ENCODE assay signal across 11 cellular contexts in the genomic region with DNA sequence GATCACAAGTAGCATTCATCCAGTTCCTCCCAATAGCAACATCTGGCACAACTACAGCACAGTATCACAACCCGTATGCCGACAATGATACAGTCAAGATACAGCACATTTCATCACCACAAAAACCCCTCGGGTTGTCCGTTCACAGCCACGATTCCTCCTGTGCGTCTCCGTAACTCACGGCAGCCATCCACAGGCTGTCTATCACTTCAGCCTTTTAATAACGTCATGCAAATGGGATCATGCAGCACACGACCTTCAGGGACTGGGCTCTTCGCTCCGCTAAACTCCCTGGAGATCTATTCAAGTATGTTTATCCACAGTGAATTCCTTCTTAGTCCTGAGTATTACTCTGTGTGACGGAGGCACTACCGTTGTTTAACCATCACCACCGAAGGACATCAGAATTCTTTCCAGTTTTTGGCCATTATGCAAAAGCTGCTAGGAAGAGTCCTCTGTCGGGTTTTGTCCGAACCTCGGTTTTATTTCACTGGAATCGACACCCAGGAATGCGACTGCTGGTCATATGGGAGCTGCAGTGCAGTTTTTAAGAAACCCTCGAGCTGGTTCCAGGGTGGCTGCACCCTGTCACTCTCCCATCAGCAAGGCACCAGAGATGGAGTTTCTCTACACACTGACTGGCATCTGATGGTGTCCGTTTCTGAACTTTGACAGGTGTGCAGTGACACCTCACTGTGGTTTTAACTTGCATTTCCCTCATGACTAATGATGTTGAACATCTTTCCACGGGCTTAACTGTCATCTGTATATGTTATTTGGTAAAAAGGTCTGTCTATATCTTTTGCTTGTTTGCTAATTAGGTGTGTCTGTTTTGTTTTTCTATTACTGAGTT.
DNase-seq lines count a peak whose midpoint lies in the region; ATAC-seq and TF ChIP-seq lines count a peak whose summit lies in the region.
"Had no signal": no experiment of that assay in that cellular context is flagged by ENCODE, and none has a peak within 500 bp of the region (broad histone marks: within the 10 kb centered on the region; RNA-seq: fewer than 3 reads in every experiment).

No MANE protein-coding gene starts in this region.

- TF ChIP-seq CTCF in CD8-positive, alpha-beta T cell (IDR thresholded peaks at IDR 0.05), result no peak

- WGBS in neuronal stem cell (ENCODE audit: extremely low coverage in 2 of 2, insufficient read length in 2 of 2, insufficient replicate concordance in 1 of 2), 2 donors, result no CpG with 5 or more reads among the region's 23 CpGs
- WGBS in trophoblast cell (ENCODE audit: extremely low coverage, insufficient coverage, insufficient read length), result no CpG with 5 or more reads among the region's 23 CpGs

- H3K27ac ChIP-seq in CD8-positive, alpha-beta T cell (ENCODE audit: low read depth, low read length), result no peak overlapping the region
- H3K27ac ChIP-seq in naive thymus-derived CD4-positive, alpha-beta T cell (ENCODE audit: low read depth, low read length), result peak overlapping the region; percentile 34
- H3K27ac ChIP-seq in neuronal stem cell (replicated peaks; ENCODE audit: low read length), result no peak overlapping the region
- no peak overlapping the region for H3K27ac ChIP-seq in trophoblast cell (ENCODE audit: low read depth, low read length)

- DNase-seq in CD8-positive, alpha-beta T cell, result no peak
- DNase-seq in adipocyte (ENCODE audit: low read depth) (no peak), neuronal stem cell (ENCODE audit: low spot score) (no peak), NCI-H510A treated with DMSO at 0.1 percent for 48 hours (lab: John Stamatoyannopoulos, UW) (no peak), trophoblast cell (no peak)
- DNase-seq in naive thymus-derived CD4-positive, alpha-beta T cell, result peak in 2 of 9 donors; percentile 15 to 17
- DNase-seq: GOT3; NCI-H1417 treated with DMSO at 0.1 percent for 48 hours; stimulated activated naive CD4-positive, alpha-beta T cell treated with Interleukin-2 at 50 U/mL for 16 hours had no signal

- no peaks in the 10 kb centered on the region for H3K27me3 ChIP-seq in CD8-positive, alpha-beta T cell (ENCODE audit: insufficient read depth, low read length)
- no peaks in the 10 kb centered on the region for H3K27me3 ChIP-seq in adipocyte (replicated peaks; ENCODE audit: control insufficient read depth, insufficient read depth, low read length)
- no peaks in the 10 kb centered on the region for H3K27me3 ChIP-seq in naive thymus-derived CD4-positive, alpha-beta T cell (ENCODE audit: control insufficient read depth in 2 of 2, insufficient read depth in 2 of 2, low read length in 2 of 2)
- peaks cover 0 to 2% (median 0%) of the 10 kb centered on the region in 3 experiments for H3K27me3 ChIP-seq in neuronal stem cell (ENCODE audit: control insufficient read depth in 3 of 3, insufficient read depth in 3 of 3, low read depth in 1 of 3, low read length in 3 of 3)
- H3K27me3 ChIP-seq in trophoblast cell (ENCODE audit: insufficient read depth, low read length), result no peaks in the 10 kb centered on the region

- no peaks in the 10 kb centered on the region for H3K79me2 ChIP-seq in trophoblast cell (ENCODE audit: control insufficient read depth, insufficient read depth, low read length, poor library complexity)

- H2BK120ac ChIP-seq in neuronal stem cell (ENCODE audit: low read depth, low read length), result no peak overlapping the region
- H2BK120ac ChIP-seq in trophoblast cell (ENCODE audit: insufficient read depth, low read length, poor library complexity), result no peak overlapping the region

- H3K27ac Mint-ChIP-seq in CD8-positive, alpha-beta T cell, result peak overlapping the region; percentile 70
- peak overlapping the region in 8 of 9 donors; percentile 73 to 95 (median 90) for H3K27ac Mint-ChIP-seq in naive thymus-derived CD4-positive, alpha-beta T cell

- H2AFZ ChIP-seq in neuronal stem cell (ENCODE audit: low read length) (no peak overlapping the region), trophoblast cell (ENCODE audit: insufficient read depth, low read length, poor library complexity) (no peak overlapping the region)

- no peaks in the 10 kb centered on the region for H3K27me3 Mint-ChIP-seq in CD8-positive, alpha-beta T cell (ENCODE audit: low read depth)
- H3K27me3 Mint-ChIP-seq in naive thymus-derived CD4-positive, alpha-beta T cell, result no peaks in the 10 kb centered on the region

- peaks cover 60% of the 10 kb centered on the region for H3K4me1 Mint-ChIP-seq in CD8-positive, alpha-beta T cell (ENCODE audit: low read depth)
- H3K4me1 Mint-ChIP-seq in naive thymus-derived CD4-positive, alpha-beta T cell, result peaks cover 39 to 62% (median 58%) of the 10 kb centered on the region in 7 donors

- peak overlapping the region; percentile 89 for H3K4me3 Mint-ChIP-seq in CD8-positive, alpha-beta T cell
- peak overlapping the region; percentile 59 to 95 (median 91) for H3K4me3 Mint-ChIP-seq in naive thymus-derived CD4-positive, alpha-beta T cell

- H2AK5ac ChIP-seq in neuronal stem cell (ENCODE audit: low read depth, low read length) (no peak overlapping the region), trophoblast cell (ENCODE audit: low read length) (no peak overlapping the region)

- no peak overlapping the region for H3K4me3 ChIP-seq in CD8-positive, alpha-beta T cell (ENCODE audit: low read depth, low read length)
- H3K4me3 ChIP-seq in adipocyte (ENCODE audit: low read length) (peak overlapping the region; percentile 31), neuronal stem cell (ENCODE audit: low read length in 2 of 2) (no peak overlapping the region), trophoblast cell (ENCODE audit: low read depth, low read length) (no peak overlapping the region)
- H3K4me3 ChIP-seq in naive thymus-derived CD4-positive, alpha-beta T cell (ENCODE audit: low read length), result no peak overlapping the region

- CTCF ChIA-PET in CD8-positive, alpha-beta T cell (lab: Charles Lee), result interaction anchor here (0.5 to 1.5 kb wide), 5 partner anchors 8 to 113 kb away, joined by 3 to 4 read pairs (median 3); no protein-coding TSS in a partner anchor
- CTCF ChIA-PET in naive thymus-derived CD4-positive, alpha-beta T cell (lab: Charles Lee), result interaction anchor here (0.6 to 1.3 kb wide), 2 partner anchors 210 to 460 kb away, joined by 3 to 7 read pairs; no protein-coding TSS in a partner anchor

- H2BK5ac ChIP-seq in neuronal stem cell (ENCODE audit: low read length) (no peak overlapping the region), trophoblast cell (ENCODE audit: low read depth, low read length, poor library complexity) (no peak overlapping the region)

- no peak for ATAC-seq in CD8-positive, alpha-beta T cell
- ATAC-seq in HG02885 (IDR thresholded peaks at IDR 0.05; ENCODE audit: poor library complexity, unreplicated experiment), result peak; percentile 44
- ATAC-seq in naive thymus-derived CD4-positive, alpha-beta T cell, result no peak
- no peak for ATAC-seq in HG02610 (IDR thresholded peaks at IDR 0.05; ENCODE audit: unreplicated experiment)

- no peak overlapping the region for H4K12ac ChIP-seq in trophoblast cell (ENCODE audit: low read depth, low read length)

- no peak overlapping the region for H3K14ac ChIP-seq in neuronal stem cell (ENCODE audit: low read length)
- no peak overlapping the region for H3K14ac ChIP-seq in trophoblast cell (ENCODE audit: low read length)

- H3K4me2 ChIP-seq in neuronal stem cell (ENCODE audit: insufficient read depth, low read length, poor library complexity, severe bottlenecking), result no peak overlapping the region
- H3K4me2 ChIP-seq in trophoblast cell (ENCODE audit: low read length), result no peak overlapping the region

- H3K36me3 ChIP-seq in CD8-positive, alpha-beta T cell (ENCODE audit: insufficient read depth, low read length), result no peaks in the 10 kb centered on the region
- H3K36me3 ChIP-seq in adipocyte (ENCODE audit: control insufficient read depth, insufficient read depth, low read length, severe bottlenecking) (no peaks in the 10 kb centered on the region), neuronal stem cell (replicated peaks in 1 of 2; ENCODE audit: control insufficient read depth in 2 of 2, insufficient read depth in 2 of 2, low read length in 2 of 2) (peaks cover 5 to 7% of the 10 kb centered on the region in 2 donors), trophoblast cell (ENCODE audit: control insufficient read depth in 1 of 2, insufficient read depth in 2 of 2, low read length in 2 of 2) (peaks cover 4 to 15% of the 10 kb centered on the region in 2 experiments)
- peaks cover 0 to 3% (median 0%) of the 10 kb centered on the region in 3 experiments for H3K36me3 ChIP-seq in naive thymus-derived CD4-positive, alpha-beta T cell (ENCODE audit: control insufficient read depth in 2 of 3, insufficient read depth in 3 of 3, low read length in 3 of 3)

- intact Hi-C loops in CD8-positive, alpha-beta T cell (cut with DNase I, micrococcal nuclease), result loop anchor here in 1 of 2 experiments (5.0 kb wide), 2 partner anchors 43 to 97 kb away; no protein-coding TSS in a partner anchor
- intact Hi-C loops in naive thymus-derived CD4-positive, alpha-beta T cell (cut with micrococcal nuclease), result loop anchor here (1.0 to 10.0 kb wide), 7 partner anchors 18 to 118 kb away; no protein-coding TSS in a partner anchor

- H3K18ac ChIP-seq in neuronal stem cell (ENCODE audit: low read length) (no peak overlapping the region), trophoblast cell (ENCODE audit: low read length) (no peak overlapping the region)

- POLR2A ChIA-PET in CD8-positive, alpha-beta T cell (lab: Charles Lee), result interaction anchor here (0.6 kb wide), 1 partner anchor 1720 kb away, joined by 3 read pairs; no protein-coding TSS in a partner anchor
- POLR2A ChIA-PET in naive thymus-derived CD4-positive, alpha-beta T cell (lab: Charles Lee), result interaction anchor here (0.7 to 1.5 kb wide), 3 partner anchors 99 to 112 kb away, joined by 3 to 9 read pairs (median 3); no protein-coding TSS in a partner anchor

- H4K8ac ChIP-seq in neuronal stem cell (ENCODE audit: low read depth, low read length), result no peak overlapping the region
- no peak overlapping the region for H4K8ac ChIP-seq in trophoblast cell (ENCODE audit: low read depth, low read length)

- no peak overlapping the region for H2BK12ac ChIP-seq in neuronal stem cell (ENCODE audit: low read length)
- H2BK12ac ChIP-seq in trophoblast cell (ENCODE audit: low read length), result no peak overlapping the region

- H2BK15ac ChIP-seq in neuronal stem cell (ENCODE audit: low read length), result no peak overlapping the region

- H3K9me3 ChIP-seq in CD8-positive, alpha-beta T cell (ENCODE audit: low read length), result no peaks in the 10 kb centered on the region
- H3K9me3 ChIP-seq in adipocyte (ENCODE audit: control insufficient read depth, low read length) (no peaks in the 10 kb centered on the region), neuronal stem cell (replicated peaks in 1 of 2; ENCODE audit: control insufficient read depth in 2 of 2, insufficient read depth in 1 of 2, low read depth in 1 of 2, low read length in 2 of 2) (peaks cover 9 to 22% of the 10 kb centered on the region in 2 donors), trophoblast cell (ENCODE audit: insufficient read depth, low read depth, low read length) (peaks cover 8% of the 10 kb centered on the region)
- no peaks in the 10 kb centered on the region for H3K9me3 ChIP-seq in naive thymus-derived CD4-positive, alpha-beta T cell (ENCODE audit: control insufficient read depth in 2 of 3, low read length in 3 of 3)

- H3K9me3 Mint-ChIP-seq in CD8-positive, alpha-beta T cell, result no peaks in the 10 kb centered on the region
- peaks cover 0 to 3% (median 0%) of the 10 kb centered on the region in 11 donors for H3K9me3 Mint-ChIP-seq in naive thymus-derived CD4-positive, alpha-beta T cell

- no peak overlapping the region for H3K9ac ChIP-seq in adipocyte (ENCODE audit: low read length)
- no peak overlapping the region for H3K9ac ChIP-seq in neuronal stem cell (ENCODE audit: low read depth, low read length, poor library complexity)
- no peak overlapping the region for H3K9ac ChIP-seq in trophoblast cell (ENCODE audit: low read length)

- H3K4me1 ChIP-seq in CD8-positive, alpha-beta T cell (ENCODE audit: insufficient read depth, low read length), result peaks cover 38% of the 10 kb centered on the region
- H3K4me1 ChIP-seq in adipocyte (ENCODE audit: control insufficient read depth, insufficient read depth, low read length) (peaks cover 20% of the 10 kb centered on the region), neuronal stem cell (ENCODE audit: control insufficient read depth in 2 of 2, insufficient read depth in 1 of 2, low read depth in 1 of 2, low read length in 2 of 2) (peaks cover 2 to 15% of the 10 kb centered on the region in 2 donors), trophoblast cell (ENCODE audit: control insufficient read depth in 1 of 2, insufficient read depth in 2 of 2, low read length in 2 of 2) (no peaks in the 10 kb centered on the region)
- H3K4me1 ChIP-seq in naive thymus-derived CD4-positive, alpha-beta T cell (ENCODE audit: control insufficient read depth in 2 of 2, insufficient read depth in 2 of 2, low read length in 2 of 2), result peaks cover 18 to 23% of the 10 kb centered on the region in 2 donors

- H4K91ac ChIP-seq in neuronal stem cell (ENCODE audit: low read depth, low read length, poor library complexity), result no peak overlapping the region
- H4K91ac ChIP-seq in trophoblast cell (ENCODE audit: low read depth, low read length), result no peak overlapping the region

- no peak overlapping the region for H3K4ac ChIP-seq in neuronal stem cell (ENCODE audit: low read length)
- no peak overlapping the region for H3K4ac ChIP-seq in trophoblast cell (ENCODE audit: low read depth, low read length)

- H3K79me1 ChIP-seq in neuronal stem cell (ENCODE audit: low read depth, low read length) (no peaks in the 10 kb centered on the region), trophoblast cell (ENCODE audit: low read length) (no peaks in the 10 kb centered on the region)

- no peak overlapping the region for H3K23ac ChIP-seq in neuronal stem cell (ENCODE audit: low read depth, low read length, poor library complexity)
- H3K23ac ChIP-seq in trophoblast cell (ENCODE audit: low read length), result no peak overlapping the region

- peaks cover 10% of the 10 kb centered on the region for H3K36me3 Mint-ChIP-seq in CD8-positive, alpha-beta T cell
- peaks cover 0 to 11% (median 8%) of the 10 kb centered on the region in 5 donors for H3K36me3 Mint-ChIP-seq in naive thymus-derived CD4-positive, alpha-beta T cell
